Comparison of ENCODE assay signal across 13 cellular contexts in the genomic region with DNA sequence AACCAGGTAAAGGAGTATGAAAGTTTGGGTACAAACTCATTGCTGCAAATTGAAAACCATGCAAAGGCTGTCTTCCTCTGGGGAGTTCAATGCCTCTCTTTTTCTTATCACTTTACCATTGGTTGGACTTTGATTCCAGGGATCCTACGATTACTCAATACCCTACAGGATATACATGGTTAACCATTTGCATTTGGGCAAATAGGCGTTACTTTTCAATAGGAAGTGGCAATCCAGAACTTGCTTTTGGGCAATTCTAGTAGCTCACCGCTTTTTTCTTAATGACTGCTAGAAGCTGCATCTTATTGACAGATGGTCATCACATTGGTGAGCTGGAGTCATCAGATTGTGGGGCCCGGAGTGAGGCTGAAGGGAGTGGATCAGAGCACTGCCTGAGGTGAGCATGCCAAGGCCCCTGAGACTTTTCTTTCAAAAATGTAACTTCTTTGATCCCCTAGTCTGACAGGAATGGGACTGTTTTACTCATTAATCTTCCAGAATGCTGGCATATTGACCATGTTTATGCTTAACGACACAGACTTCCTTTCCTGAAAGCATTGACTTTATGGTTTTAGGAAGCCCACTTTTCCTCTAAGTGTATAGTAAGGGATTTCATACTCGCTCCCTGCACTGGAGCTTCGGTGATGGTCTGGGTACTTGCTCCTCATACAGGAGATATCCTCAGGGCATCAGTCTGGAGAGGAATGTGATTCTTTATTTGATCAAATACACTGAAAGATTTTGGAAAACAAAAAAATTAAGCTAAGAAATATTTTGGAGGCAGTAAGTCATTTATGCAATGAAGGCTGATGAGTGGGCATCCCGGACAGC. TPM values are rescaled to one million over a fixed set of nuclear protein-coding genes. Genes with fewer than 3 reads are reported as not detected.
A peak's percentile ranks its signal among the peaks of the same experiment; 100 is the strongest.
DNase-seq lines count a peak whose midpoint lies in the region; ATAC-seq and TF ChIP-seq lines count a peak whose summit lies in the region.
"Had no signal": no experiment of that assay in that cellular context is flagged by ENCODE, and none has a peak within 500 bp of the region (broad histone marks: within the 10 kb centered on the region; RNA-seq: fewer than 3 reads in every experiment).

A gene (plus strand): TSS at position 270 of the 831 bp plus-strand sequence. CDS start 13,039 bp downstream, outside the sequence.

- peaks cover 94% of the 10 kb centered on the region for H3K4me1 ChIP-seq in CD4-positive, alpha-beta memory T cell (ENCODE audit: insufficient read depth, low read length)
- H3K4me1 ChIP-seq in liver (ENCODE audit: control insufficient read depth in 4 of 4, insufficient read depth in 4 of 4, low read length in 3 of 4), result peaks cover 0 to 7% (median 0%) of the 10 kb centered on the region in 4 donors

- H3K36me3 ChIP-seq in CD4-positive, alpha-beta memory T cell (ENCODE audit: insufficient read depth, low read length), result peaks cover 4% of the 10 kb centered on the region
- no peaks in the 10 kb centered on the region for H3K36me3 ChIP-seq in liver (ENCODE audit: control insufficient read depth in 4 of 4, insufficient read depth in 3 of 4, low read depth in 1 of 4, low read length in 3 of 4)

- POLR2A ChIA-PET in CD4-positive, alpha-beta memory T cell (lab: Charles Lee; ENCODE audit: partially characterized antibody), result interaction anchor here (0.8 to 7.3 kb wide), 13 partner anchors 10 to 169 kb away, joined by 3 to 68 read pairs (median 13); a partner anchor contains a TSS

- ATAC-seq in GM19023 (IDR thresholded peaks at IDR 0.05; ENCODE audit: unreplicated experiment), result peak; percentile 25
- no peak for ATAC-seq in sciatic nerve
- ATAC-seq in HG02938 (IDR thresholded peaks at IDR 0.05; ENCODE audit: unreplicated experiment), result no peak

- TF ChIP-seq RAD21 in liver (IDR thresholded peaks at IDR 0.05), result peak in 1 of 2 donors; percentile 15

- TF ChIP-seq CTCF in liver (IDR thresholded peaks at IDR 0.05; ENCODE audit: low read depth, low read length, missing input control), result no peak

- peaks cover 61 to 92% (median 75%) of the 10 kb centered on the region in 4 donors for H3K4me1 Mint-ChIP-seq in CD4-positive, alpha-beta memory T cell
- H3K4me1 Mint-ChIP-seq: nephron had no signal

- CTCF ChIA-PET in CD4-positive, alpha-beta memory T cell (lab: Charles Lee; ENCODE audit: partially characterized antibody), result interaction anchor here (0.8 to 8.0 kb wide), 17 partner anchors 8 to 742 kb away, joined by 3 to 83 read pairs (median 4); a partner anchor contains a TSS

- no peaks in the 10 kb centered on the region for H3K27me3 ChIP-seq in CD4-positive, alpha-beta memory T cell (ENCODE audit: insufficient read depth, low read length)
- H3K27me3 ChIP-seq in liver (ENCODE audit: control insufficient read depth in 4 of 4, insufficient read depth in 4 of 4, low read length in 3 of 4), result no peaks in the 10 kb centered on the region

- 48% methylated on average over 8 of the region's 8 CpGs for WGBS in liver

- H3K9ac ChIP-seq in liver (ENCODE audit: low read depth in 1 of 2, low read length in 2 of 2), result no peak within 1 kb of the TSS

- H3K9me3 ChIP-seq in CD4-positive, alpha-beta memory T cell (ENCODE audit: control insufficient read depth in 1 of 2, low read length in 2 of 2), result no peaks in the 10 kb centered on the region
- no peaks in the 10 kb centered on the region for H3K9me3 ChIP-seq in liver (ENCODE audit: control insufficient read depth in 4 of 4, low read length in 3 of 4)

- peak within 1 kb of the TSS; percentile 5 to 13 for H3K4me3 ChIP-seq in CD4-positive, alpha-beta memory T cell (ENCODE audit: low read length in 2 of 2)
- H3K4me3 ChIP-seq in liver (ENCODE audit: low read depth in 1 of 3, low read length in 3 of 3), result no peak within 1 kb of the TSS

- no peaks in the 10 kb centered on the region for H3K9me3 Mint-ChIP-seq in CD4-positive, alpha-beta memory T cell
- H3K9me3 Mint-ChIP-seq: nephron had no signal

- H3K4me3 Mint-ChIP-seq in CD4-positive, alpha-beta memory T cell, result peak within 1 kb of the TSS; percentile 72 to 87 (median 82)
- H3K4me3 Mint-ChIP-seq: nephron had no signal

- peak within 1 kb of the TSS; percentile 63 for H3K27ac ChIP-seq in CD4-positive, alpha-beta memory T cell (ENCODE audit: low read depth, low read length)
- H3K27ac ChIP-seq in liver (ENCODE audit: low read depth in 1 of 2, low read length in 2 of 2), result no peak within 1 kb of the TSS

- H3K27me3 Mint-ChIP-seq in CD4-positive, alpha-beta memory T cell, result no peaks in the 10 kb centered on the region

- H3K27ac Mint-ChIP-seq in CD4-positive, alpha-beta memory T cell, result peak within 1 kb of the TSS; percentile 94 to 98 (median 95)
- H3K27ac Mint-ChIP-seq: nephron had no signal

- no peak for DNase-seq in CD4-positive, alpha-beta memory T cell
- peak; percentile 71 for DNase-seq in MV-4-11 (lab: John Stamatoyannopoulos, UW)
- DNase-seq in iPS-NIHi11 (ENCODE audit: low spot score), result no peak
- DNase-seq in NCI-H526 (lab: John Stamatoyannopoulos, UW), result no peak
- no peak for DNase-seq in sciatic nerve (ENCODE audit: low spot score)

- intact Hi-C loops in CD4-positive, alpha-beta memory T cell (cut with micrococcal nuclease), result loop anchor here (2.0 to 10.0 kb wide), 2 partner anchors 16 to 708 kb away; no protein-coding TSS in a partner anchor
- intact Hi-C loops in sciatic nerve (cut with DNase I), result no loop called here

- peaks cover 23 to 28% of the 10 kb centered on the region in 2 donors for H3K36me3 Mint-ChIP-seq in CD4-positive, alpha-beta memory T cell

TF ChIP-seq in liver, 16 proteins besides CTCF, POLR2A, EP300 and RAD21:
- no peak for TF ChIP-seq JUND (IDR thresholded peaks at IDR 0.05)
- TF ChIP-seq GABPA (IDR thresholded peaks at IDR 0.05 in 1 of 2, conservative IDR thresholded peaks at IDR 0.05 in 1 of 2), result no peak
- TF ChIP-seq HNF4G (IDR thresholded peaks at IDR 0.05), result peak; percentile 86
- TF ChIP-seq HNF4A (conservative IDR thresholded peaks at IDR 0.05), result peak; percentile 63 to 88
- TF ChIP-seq NR2F2 (IDR thresholded peaks at IDR 0.05), result no peak
- TF ChIP-seq, protein P1, sequence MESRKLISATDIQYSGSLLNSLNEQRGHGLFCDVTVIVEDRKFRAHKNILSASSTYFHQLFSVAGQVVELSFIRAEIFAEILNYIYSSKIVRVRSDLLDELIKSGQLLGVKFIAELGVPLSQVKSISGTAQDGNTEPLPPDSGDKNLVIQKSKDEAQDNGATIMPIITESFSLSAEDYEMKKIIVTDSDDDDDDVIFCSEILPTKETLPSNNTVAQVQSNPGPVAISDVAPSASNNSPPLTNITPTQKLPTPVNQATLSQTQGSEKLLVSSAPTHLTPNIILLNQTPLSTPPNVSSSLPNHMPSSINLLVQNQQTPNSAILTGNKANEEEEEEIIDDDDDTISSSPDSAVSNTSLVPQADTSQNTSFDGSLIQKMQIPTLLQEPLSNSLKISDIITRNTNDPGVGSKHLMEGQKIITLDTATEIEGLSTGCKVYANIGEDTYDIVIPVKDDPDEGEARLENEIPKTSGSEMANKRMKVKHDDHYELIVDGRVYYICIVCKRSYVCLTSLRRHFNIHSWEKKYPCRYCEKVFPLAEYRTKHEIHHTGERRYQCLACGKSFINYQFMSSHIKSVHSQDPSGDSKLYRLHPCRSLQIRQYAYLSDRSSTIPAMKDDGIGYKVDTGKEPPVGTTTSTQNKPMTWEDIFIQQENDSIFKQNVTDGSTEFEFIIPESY (IDR thresholded peaks at IDR 0.05), result no peak
- TF ChIP-seq SP1 (IDR thresholded peaks at IDR 0.05), result peak; percentile 73
TF ChIP-seq in liver: peak in this region for 3.

RNA-seq across cellular contexts. Expression of the gene that starts here (rescaled TPM):
- 10 to 100 TPM; 21.7 to 23.7 TPM for total RNA-seq in CD4-positive, alpha-beta memory T cell
- 100 to 1,000 TPM in 1 of 2 donors, 10 to 100 TPM in 1; 98.7 to 124 TPM for polyA plus RNA-seq in CD4-positive, alpha-beta memory T cell
- total RNA-seq in liver (1 to 10 TPM in 1 of 2 donors, not detected in 1; 8.4 TPM), sciatic nerve (not detected)
- under 1 TPM in 1 of 2 donors, not detected in 1; 0.02 TPM for polyA plus RNA-seq in liver
- total RNA-seq: LHCN-M2, NCI-H460, SK-MEL-5 had no signal
- polyA plus RNA-seq: BJ had no signal

Comparison
In these comparisons a context has a peak if more than half of its experiments do, and no peak if none do; other contexts are left out.
1. RNA of the gene that starts here (polyA plus RNA-seq): 98.7 to 124 TPM in CD4-positive, alpha-beta memory T cell; 0.02 TPM in liver; every median in the first group is over 10 times any median in the second.
2. H3K4me3 ChIP-seq: peak in CD4-positive, alpha-beta memory T cell (2 of 2); none in liver (0 of 3).